ENCODE assay signal across 9 cellular contexts in the genomic region with DNA sequence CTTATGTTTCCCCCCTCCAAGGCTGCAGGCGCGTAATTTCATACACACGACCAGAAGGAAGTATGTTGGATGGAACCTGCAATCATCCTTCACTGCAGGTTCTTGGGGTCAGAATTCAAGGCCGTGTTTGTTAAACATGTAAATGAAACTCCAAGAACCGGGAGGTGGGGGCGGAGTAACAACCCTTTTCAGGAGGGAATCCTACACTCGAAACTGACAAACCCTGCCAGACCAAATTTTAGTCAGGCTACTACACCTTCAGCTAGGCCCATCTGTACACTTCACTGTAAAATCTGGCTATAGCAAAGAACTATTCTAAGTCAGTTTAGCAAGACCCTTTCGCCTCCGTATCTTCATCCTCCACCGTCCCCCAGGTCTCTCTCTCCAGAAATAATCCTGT. TPM values are rescaled to one million over a fixed set of nuclear protein-coding genes. Genes with fewer than 3 reads are reported as not detected.
DNase-seq lines count a peak whose midpoint lies in the region; ATAC-seq and TF ChIP-seq lines count a peak whose summit lies in the region.
"Had no signal": no experiment of that assay in that cellular context is flagged by ENCODE, and none has a peak within 500 bp of the region (broad histone marks: within the 10 kb centered on the region; RNA-seq: fewer than 3 reads in every experiment).

No MANE protein-coding gene starts in this region.

- intact Hi-C loops in Right ventricle myocardium inferior (cut with DNase I), result loop anchor here (10.0 kb wide), 1 partner anchor 64 kb away; the partner anchor contains the start of gene ZFP30
- intact Hi-C loops in tibial artery (cut with DNase I; ENCODE audit: low total_unique reads), result no loop called here

- peaks cover 12% of the 10 kb centered on the region for H3K9me3 Mint-ChIP-seq in activated naive CD8-positive, alpha-beta T cell treated with anti-CD3 and anti-CD28 coated beads, Interleukin-2, amount 10 ng/mL, durations not matched to agents 7 days and 5 days

- H3K4me3 Mint-ChIP-seq in activated naive CD8-positive, alpha-beta T cell treated with anti-CD3 and anti-CD28 coated beads, Interleukin-2, amount 10 ng/mL, durations not matched to agents 7 days and 5 days, result peak overlapping the region; percentile 91

- peak overlapping the region; percentile 47 for H3K27ac Mint-ChIP-seq in activated naive CD8-positive, alpha-beta T cell treated with anti-CD3 and anti-CD28 coated beads, Interleukin-2, amount 10 ng/mL, durations not matched to agents 7 days and 5 days

- H3K36me3 ChIP-seq in cardiac muscle cell, result no peaks in the 10 kb centered on the region
- H3K36me3 ChIP-seq in tibial artery, result peaks cover 0 to 14% (median 6%) of the 10 kb centered on the region in 3 donors

- DNase-seq in cardiac muscle cell (ENCODE audit: low read depth in 1 of 2, low spot score in 1 of 2) (peak in 1 of 2 donors; percentile 17), Right ventricle myocardium inferior (ENCODE audit: missing footprints) (no peak), left kidney (ENCODE audit: low read depth, low spot score) (peak; percentile 21), tibial artery (no peak), AG08395 (ENCODE audit: low spot score) (no peak)
- no peak for DNase-seq in activated naive CD8-positive, alpha-beta T cell treated with anti-CD3 and anti-CD28 coated beads, Interleukin-2, amount 10 ng/mL, durations not matched to agents 7 days and 5 days
- no peak for DNase-seq in effector CD8-positive, alpha-beta T cell (lab: John Stamatoyannopoulos, UW)
- DNase-seq: NCI-H187 treated with DMSO at 0.1 percent for 48 hours had no signal

- peak overlapping the region; percentile 84 for H3K4me3 ChIP-seq in cardiac muscle cell
- peak overlapping the region; percentile 82 to 95 for H3K4me3 ChIP-seq in tibial artery

- H3K4me1 ChIP-seq in cardiac muscle cell (ENCODE audit: low read depth) (peaks cover 6% of the 10 kb centered on the region), tibial artery (peaks cover 0 to 11% (median 8%) of the 10 kb centered on the region in 4 donors)

- POLR2A ChIA-PET in activated naive CD8-positive, alpha-beta T cell treated with anti-CD3 and anti-CD28 coated beads, Interleukin-2, amount 10 ng/mL, durations not matched to agents 7 days and 5 days (lab: Charles Lee), result no interaction called here

- TF ChIP-seq CTCF in cardiac muscle cell (IDR thresholded peaks at IDR 0.05; ENCODE audit: low read depth, low read length), result no peak
- no peak for TF ChIP-seq CTCF in tibial artery (IDR thresholded peaks at IDR 0.05)

- no peaks in the 10 kb centered on the region for H3K27me3 Mint-ChIP-seq in activated naive CD8-positive, alpha-beta T cell treated with anti-CD3 and anti-CD28 coated beads, Interleukin-2, amount 10 ng/mL, durations not matched to agents 7 days and 5 days

- H3K4me1 Mint-ChIP-seq in activated naive CD8-positive, alpha-beta T cell treated with anti-CD3 and anti-CD28 coated beads, Interleukin-2, amount 10 ng/mL, durations not matched to agents 7 days and 5 days, result peaks cover 11% of the 10 kb centered on the region

- ATAC-seq in Right ventricle myocardium inferior (no peak), HG03378 (IDR thresholded peaks at IDR 0.05; ENCODE audit: unreplicated experiment) (no peak)
- ATAC-seq in activated naive CD8-positive, alpha-beta T cell treated with anti-CD3 and anti-CD28 coated beads, Interleukin-2, amount 10 ng/mL, durations not matched to agents 7 days and 5 days (ENCODE audit: low read depth), result no peak

- H3K27me3 ChIP-seq in cardiac muscle cell, result no peaks in the 10 kb centered on the region
- no peaks in the 10 kb centered on the region for H3K27me3 ChIP-seq in tibial artery

- peaks cover 33% of the 10 kb centered on the region for H3K36me3 Mint-ChIP-seq in activated naive CD8-positive, alpha-beta T cell treated with anti-CD3 and anti-CD28 coated beads, Interleukin-2, amount 10 ng/mL, durations not matched to agents 7 days and 5 days

- no peaks in the 10 kb centered on the region for H3K9me3 ChIP-seq in cardiac muscle cell (ENCODE audit: low read depth)
- no peaks in the 10 kb centered on the region for H3K9me3 ChIP-seq in tibial artery

- peak overlapping the region; percentile 72 for H3K27ac ChIP-seq in cardiac muscle cell
- peak overlapping the region in 1 of 2 donors; percentile 82 for H3K27ac ChIP-seq in tibial artery

RNA-seq across cellular contexts. Expression of gene ZNF607, which starts 1.2 kb away (rescaled TPM):
- total RNA-seq in cardiac muscle cell (8.4 and 28.3 TPM in 2 replicates), Right ventricle myocardium inferior (6.1 TPM)
- 4.5 and 15.2 TPM in 2 replicates for polyA plus RNA-seq in cardiac muscle cell
- 10 to 100 TPM; 10.8 to 12.8 TPM for total RNA-seq in activated naive CD8-positive, alpha-beta T cell treated with anti-CD3 and anti-CD28 coated beads, Interleukin-2, amount 10 ng/mL, durations not matched to agents 7 days and 5 days
